In genomic region chr3:114454592-114455251, GRCh38 we compare ENCODE assay signal across 8 cellular contexts.
DNase-seq lines count a peak whose midpoint lies in the region; ATAC-seq and TF ChIP-seq lines count a peak whose summit lies in the region.

No MANE protein-coding gene starts in this region.

- no peak for TF ChIP-seq CTCF in brain microvascular endothelial cell (IDR thresholded peaks at IDR 0.05; ENCODE audit: low read depth, low read length, missing control alignments)
- peak; percentile 22 for TF ChIP-seq CTCF in lung (IDR thresholded peaks at IDR 0.05; ENCODE audit: control extremely low read depth, extremely low read depth)
- TF ChIP-seq CTCF in uterus (IDR thresholded peaks at IDR 0.05) = peak; percentile 27 to 80 (median 44)

- H3K4me1 ChIP-seq in lung (ENCODE audit: control insufficient read depth in 2 of 2, insufficient read depth in 2 of 2, low read length in 2 of 2) = peaks cover 1 to 17% of the 10 kb centered on the region in 2 donors
- no peaks in the 10 kb centered on the region for H3K4me1 ChIP-seq in uterus

- intact Hi-C loops in uterus (cut with DNase I; ENCODE audit: low total_unique reads) = no loop called here

- H3K9me3 ChIP-seq in lung (ENCODE audit: control insufficient read depth in 2 of 2, insufficient read depth in 1 of 2, low read length in 1 of 2) (no peaks in the 10 kb centered on the region), uterus (no peaks in the 10 kb centered on the region)

- no peak overlapping the region for H3K27ac ChIP-seq in brain microvascular endothelial cell
- peak overlapping the region; percentile 72 to 75 for H3K27ac ChIP-seq in lung (ENCODE audit: low read depth in 1 of 2, low read length in 1 of 2)
- peak overlapping the region; percentile 78 to 89 for H3K27ac ChIP-seq in uterus

- no peak for ATAC-seq in lung (ENCODE audit: insufficient read depth, low FRiP score)

- 13 to 14% methylated on average over 11 of the region's 11 CpGs for WGBS in lung, 2 donors

- in situ Hi-C loops in brain microvascular endothelial cell (cut with HindIII; ENCODE audit: low pct_ligation_motif_present, low sequenced_read_pairs) = no loop called here

- no peaks in the 10 kb centered on the region for H3K27me3 ChIP-seq in brain microvascular endothelial cell (replicated peaks)
- no peaks in the 10 kb centered on the region for H3K27me3 ChIP-seq in lung (ENCODE audit: control insufficient read depth, insufficient read depth)
- H3K27me3 ChIP-seq in uterus = no peaks in the 10 kb centered on the region

- H3K36me3 ChIP-seq in brain microvascular endothelial cell (replicated peaks) (no peaks in the 10 kb centered on the region), lung (ENCODE audit: control insufficient read depth in 2 of 2, insufficient read depth in 2 of 2, low read length in 2 of 2) (no peaks in the 10 kb centered on the region), uterus (no peaks in the 10 kb centered on the region)

- DNase-seq in C1 segment of cervical spinal cord (lab: John Stamatoyannopoulos, UW) (peak in 11 of 14 donors; percentile 31 to 83 (median 51)), NCI-H1092 (lab: John Stamatoyannopoulos, UW) (peak; percentile 89), brain microvascular endothelial cell (no peak), lung (ENCODE audit: low spot score) (no peak), uterus (no peak), LoVo (ENCODE audit: low spot score) (no peak), NCI-H510A (lab: John Stamatoyannopoulos, UW) (no peak), dedifferentiated amniotic fluid mesenchymal stem cell (ENCODE audit: extremely low spot score) (no peak)

- H3K4me3 ChIP-seq in brain microvascular endothelial cell (ENCODE audit: low read depth, low read length) = peak overlapping the region; percentile 45
- H3K4me3 ChIP-seq in lung = peak overlapping the region; percentile 26
- peak overlapping the region; percentile 37 to 48 for H3K4me3 ChIP-seq in uterus

- no peak for TF ChIP-seq POLR2A in uterus (IDR thresholded peaks at IDR 0.05)

Comparison
In these comparisons a context has a peak if more than half of its experiments do, and no peak if none do; other contexts are left out.
1. DNase-seq: peak in C1 segment of cervical spinal cord (11 of 14) and NCI-H1092 (single experiment); none in brain microvascular endothelial cell (single experiment), lung (single experiment), uterus (0 of 2), LoVo (single experiment), NCI-H510A (single experiment) and dedifferentiated amniotic fluid mesenchymal stem cell (single experiment).
2. Peak in every context shown above with its lines, with median percentiles within 50 percentile points of each other: H3K4me3 ChIP-seq.